ENCODE assay signal across 1 cellular context in the genomic region with DNA sequence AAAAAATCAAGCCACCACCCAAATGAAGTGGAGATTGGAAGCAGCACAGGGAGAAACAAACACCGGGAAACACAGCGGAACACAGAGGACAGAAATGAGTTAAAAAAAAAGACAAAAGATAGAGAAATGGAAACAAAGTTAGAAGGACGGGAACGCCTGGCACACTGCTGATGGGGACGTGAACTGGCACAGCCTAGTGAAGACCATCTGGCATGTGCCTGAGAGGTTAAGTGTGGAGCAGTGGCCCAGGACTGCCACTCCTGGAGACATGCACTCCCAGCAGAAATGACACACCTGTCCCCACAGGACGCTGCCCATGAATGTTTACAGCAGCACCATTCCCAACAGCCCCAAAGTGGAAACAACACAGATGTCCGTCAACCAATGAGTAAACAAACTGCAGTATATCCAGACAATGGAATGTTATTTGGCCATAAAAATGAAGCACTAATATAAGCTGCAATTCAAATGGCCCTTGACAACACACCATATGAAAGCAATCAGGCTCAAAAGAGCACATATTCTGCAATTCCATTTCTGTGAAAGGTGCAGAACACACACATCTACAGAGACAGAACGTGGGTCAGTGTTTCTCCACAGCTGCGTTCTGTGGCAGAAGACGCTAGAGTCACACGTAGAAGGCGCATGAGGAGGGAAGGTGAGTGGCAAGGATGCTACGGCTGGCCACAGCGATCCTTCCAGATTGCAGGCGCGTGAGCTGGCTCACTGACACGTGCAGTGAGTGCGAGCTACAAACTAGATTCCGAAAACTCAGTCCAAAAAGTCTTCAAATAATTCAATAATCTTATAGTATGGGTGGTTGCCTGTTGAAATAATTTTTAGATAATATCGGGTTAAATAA.
TF ChIP-seq lines count a peak whose summit lies in the region.

No MANE protein-coding gene starts in this region.

TF ChIP-seq in SK-N-SH, 30 proteins besides CTCF, POLR2A, EP300 and RAD21:
- TF ChIP-seq NFIC (IDR thresholded peaks at IDR 0.05; ENCODE audit: borderline replicate concordance) (no peak), MXI1 (IDR thresholded peaks at IDR 0.05; ENCODE audit: low read depth, low read length) (no peak)
- TF ChIP-seq, protein P1, sequence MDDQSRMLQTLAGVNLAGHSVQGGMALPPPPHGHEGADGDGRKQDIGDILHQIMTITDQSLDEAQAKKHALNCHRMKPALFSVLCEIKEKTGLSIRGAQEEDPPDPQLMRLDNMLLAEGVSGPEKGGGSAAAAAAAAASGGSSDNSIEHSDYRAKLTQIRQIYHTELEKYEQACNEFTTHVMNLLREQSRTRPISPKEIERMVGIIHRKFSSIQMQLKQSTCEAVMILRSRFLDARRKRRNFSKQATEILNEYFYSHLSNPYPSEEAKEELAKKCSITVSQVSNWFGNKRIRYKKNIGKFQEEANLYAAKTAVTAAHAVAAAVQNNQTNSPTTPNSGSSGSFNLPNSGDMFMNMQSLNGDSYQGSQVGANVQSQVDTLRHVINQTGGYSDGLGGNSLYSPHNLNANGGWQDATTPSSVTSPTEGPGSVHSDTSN (IDR thresholded peaks at IDR 0.05), result no peak
